Comparison of ENCODE assay signal across 17 cellular contexts in the genomic region with DNA sequence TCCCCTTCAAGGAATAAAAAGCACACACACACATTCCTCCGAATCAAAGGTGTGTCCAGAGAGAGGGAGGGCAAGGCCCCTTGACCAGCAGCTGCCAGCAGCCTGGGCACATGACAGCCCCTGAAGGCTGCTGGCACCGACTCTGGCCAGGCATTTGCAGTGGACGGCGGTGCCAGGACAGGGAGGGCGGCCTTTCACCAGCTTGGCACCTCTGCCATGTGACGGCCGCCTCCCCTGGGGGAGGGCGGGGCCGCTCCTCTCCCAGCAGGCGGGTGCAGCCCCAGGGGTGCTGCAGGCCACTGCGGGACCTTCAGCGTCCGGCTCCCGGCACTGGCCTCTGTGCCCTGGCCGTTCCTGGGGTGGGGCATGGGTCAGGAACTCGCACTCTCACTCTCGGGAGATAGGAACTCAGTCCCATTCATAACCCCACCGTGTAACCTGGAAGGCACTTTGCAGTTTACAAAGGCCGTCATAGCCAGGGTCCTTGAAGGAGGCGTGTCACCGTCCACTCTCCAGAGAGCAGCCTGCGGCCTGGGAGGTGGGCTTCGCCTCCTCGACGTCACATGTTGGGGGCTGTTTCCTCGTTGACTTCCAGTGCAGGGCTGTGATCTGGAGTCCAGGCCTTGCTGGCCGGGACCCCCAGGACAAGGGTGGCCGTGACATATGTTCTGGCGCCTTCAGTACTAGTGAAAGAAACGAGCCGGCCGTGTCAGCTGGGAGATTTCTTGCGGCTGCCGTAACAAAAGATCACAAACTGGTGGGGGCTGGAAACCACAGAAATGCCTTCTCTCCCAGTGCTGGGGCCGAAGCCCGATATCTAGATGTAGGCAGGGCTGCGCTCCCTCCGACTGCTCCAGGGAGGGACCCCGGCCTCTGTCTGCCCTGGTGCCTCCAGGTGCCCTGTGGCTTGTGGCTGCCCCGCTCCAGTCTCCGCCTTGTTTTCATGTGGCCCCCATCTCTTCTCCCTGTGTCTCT. TPM values are rescaled to one million over a fixed set of nuclear protein-coding genes. Genes with fewer than 3 reads are reported as not detected.
DNase-seq lines count a peak whose midpoint lies in the region; ATAC-seq and TF ChIP-seq lines count a peak whose summit lies in the region.
"Had no signal": no experiment of that assay in that cellular context is flagged by ENCODE, and none has a peak within 500 bp of the region (broad histone marks: within the 10 kb centered on the region; RNA-seq: fewer than 3 reads in every experiment).

No MANE protein-coding gene starts in this region.

- BruUV-seq in MCF 10A (replicated peaks; lab: Mats Ljungman, UMichigan) (no TSS peak), mammary epithelial cell (replicated peaks; lab: Mats Ljungman, UMichigan) (no TSS peak)

- no peak overlapping the region for H2AFZ ChIP-seq in mammary epithelial cell (ENCODE audit: low read depth, low read length)

- TF ChIP-seq CTCF in MCF 10A (IDR thresholded peaks at IDR 0.05; ENCODE audit: unreplicated experiment) (no peak), mammary epithelial cell (conservative IDR thresholded peaks at IDR 0.05 in 1 of 2, IDR thresholded peaks at IDR 0.05 in 1 of 2; ENCODE audit: extremely low read depth in 1 of 2, insufficient read depth in 1 of 2, low read depth in 1 of 2, low read length in 2 of 2) (no peak), heart right ventricle (IDR thresholded peaks at IDR 0.05) (no peak), nephron progenitor cell (IDR thresholded peaks at IDR 0.05) (no peak), GM10248 (IDR thresholded peaks at IDR 0.05; ENCODE audit: control extremely low read depth, extremely low read depth, low read depth, missing control alignments) (no peak)

- POLR2A ChIA-PET in MCF 10A (lab: Yijun Ruan, JAX) (interaction anchor here (1.0 kb wide), 1 partner anchor 526 kb away, joined by 4 read pairs; no protein-coding TSS in a partner anchor), GM10248 (lab: Yijun Ruan, JAX) (no interaction called here)

- H3K27me3 ChIP-seq in mammary epithelial cell (ENCODE audit: insufficient read depth, low read length) (no peaks in the 10 kb centered on the region), heart right ventricle (no peaks in the 10 kb centered on the region), aorta (ENCODE audit: control insufficient read depth in 1 of 2, insufficient read depth in 2 of 2, low read length in 1 of 2) (no peaks in the 10 kb centered on the region)
- H3K27me3 ChIP-seq: testis had no signal

- in situ Hi-C loops in mammary epithelial cell (cut with MboI; ENCODE audit: low sequenced_read_pairs in 2 of 2), result loop anchor here (10.0 to 25.0 kb wide), 2 partner anchors 321 to 549 kb away; no protein-coding TSS in a partner anchor

- H3K36me3 Mint-ChIP-seq in MCF 10A (ENCODE audit: insufficient read depth, unreplicated experiment) (no peaks in the 10 kb centered on the region), nephron progenitor cell (ENCODE audit: low read depth) (peaks cover 1% of the 10 kb centered on the region)
- H3K36me3 Mint-ChIP-seq: immature natural killer cell; natural killer cell treated with Interleukin-12 subunit alpha and Interleukin-12 subunit beta and Interleukin-15 and Interleukin-18, amount 100 ng/mL, for 72 hours had no signal

- H3K9me3 Mint-ChIP-seq in MCF 10A (ENCODE audit: unreplicated experiment) (peaks cover 1% of the 10 kb centered on the region), nephron progenitor cell (peaks cover 10% of the 10 kb centered on the region)
- H3K9me3 Mint-ChIP-seq: activated T-helper 17 cell treated with anti-CD3 and anti-CD28 coated beads, Interleukin-2, amount 50 U/mL, for 72 hours; immature natural killer cell; natural killer cell treated with Interleukin-12 subunit alpha and Interleukin-12 subunit beta and Interleukin-15 and Interleukin-18, amount 100 ng/mL, for 72 hours had no signal

- no peak overlapping the region for H3K9ac ChIP-seq in mammary epithelial cell (ENCODE audit: insufficient read depth, low read length)

- no peaks in the 10 kb centered on the region for H3K79me2 ChIP-seq in mammary epithelial cell (ENCODE audit: insufficient read depth, low read length)

- H3K27ac Mint-ChIP-seq in MCF 10A (ENCODE audit: low read depth, unreplicated experiment) (no peak overlapping the region), nephron progenitor cell (peak overlapping the region; percentile 36)
- H3K27ac Mint-ChIP-seq: activated T-helper 17 cell treated with anti-CD3 and anti-CD28 coated beads, Interleukin-2, amount 50 U/mL, for 72 hours; immature natural killer cell; natural killer cell treated with Interleukin-12 subunit alpha and Interleukin-12 subunit beta and Interleukin-15 and Interleukin-18, amount 100 ng/mL, for 72 hours had no signal

- dilution Hi-C loops in mammary epithelial cell (cut with HindIII; ENCODE audit: low sequenced_read_pairs), result loop anchor here (5.0 to 25.0 kb wide), 4 partner anchors 111 to 539 kb away; a partner anchor contains a TSS

- no peak overlapping the region for H3K27ac ChIP-seq in mammary epithelial cell (ENCODE audit: insufficient read depth, low read depth, low read length)
- H3K27ac ChIP-seq in heart right ventricle, result peak overlapping the region in 7 of 10 donors; percentile 56 to 80 (median 70)
- no peak overlapping the region for H3K27ac ChIP-seq in aorta (ENCODE audit: low read depth in 1 of 2, low read length in 2 of 2)
- H3K27ac ChIP-seq: testis had no signal

- peak; percentile 21 for DNase-seq in MCF 10A (ENCODE audit: unreplicated experiment)
- DNase-seq in mammary epithelial cell, result no peak
- DNase-seq in heart right ventricle, result peak; percentile 70 to 73
- DNase-seq in nephron progenitor cell, result no peak
- DNase-seq in aorta, result peak; percentile 58 to 80
- DNase-seq in GM10248 (ENCODE audit: extremely low spot score), result no peak
- no peak for DNase-seq in SKM-1 treated with dmso at 0.1 percent for 144 hours (lab: John Stamatoyannopoulos, UW; ENCODE audit: unreplicated experiment)
- DNase-seq: activated CD4-positive, alpha-beta T cell treated with anti-CD3 and anti-CD28 coated beads, Interleukin-2, amount 50 U/mL, for 4 hours; immature natural killer cell; NCI-H1092 treated with DMSO at 0.1 percent for 48 hours; NCI-H446; stimulated activated CD4-positive, alpha-beta T cell treated with anti-CD3 and anti-CD28 coated beads, Interleukin-12 subunit alpha, Interleukin-12 subunit beta, amount 100 ng/mL, for 4 hours; T-helper 17 cell; testis had no signal

- peaks cover 2% of the 10 kb centered on the region for H3K9me3 ChIP-seq in mammary epithelial cell (replicated peaks; ENCODE audit: insufficient read depth, low read length)
- peaks cover 0 to 9% (median 0%) of the 10 kb centered on the region in 11 donors for H3K9me3 ChIP-seq in heart right ventricle
- no peaks in the 10 kb centered on the region for H3K9me3 ChIP-seq in aorta (ENCODE audit: control insufficient read depth, low read length)
- H3K9me3 ChIP-seq: testis had no signal

- H3K27me3 Mint-ChIP-seq in MCF 10A (ENCODE audit: insufficient read depth, unreplicated experiment), result no peaks in the 10 kb centered on the region
- peaks cover 5% of the 10 kb centered on the region for H3K27me3 Mint-ChIP-seq in nephron progenitor cell (ENCODE audit: low read depth, poor library complexity)
- H3K27me3 Mint-ChIP-seq: activated T-helper 17 cell treated with anti-CD3 and anti-CD28 coated beads, Interleukin-2, amount 50 U/mL, for 72 hours; T-helper 17 cell had no signal

- H3K4me3 Mint-ChIP-seq in MCF 10A (ENCODE audit: unreplicated experiment), result no peak overlapping the region
- no peak overlapping the region for H3K4me3 Mint-ChIP-seq in nephron progenitor cell
- H3K4me3 Mint-ChIP-seq: activated T-helper 17 cell treated with anti-CD3 and anti-CD28 coated beads, Interleukin-2, amount 50 U/mL, for 72 hours; immature natural killer cell; natural killer cell treated with Interleukin-12 subunit alpha and Interleukin-12 subunit beta and Interleukin-15 and Interleukin-18, amount 100 ng/mL, for 72 hours; T-helper 17 cell had no signal

- no peak overlapping the region for H3K4me2 ChIP-seq in mammary epithelial cell (ENCODE audit: insufficient read depth, low read depth, low read length)

- no peaks in the 10 kb centered on the region for H3K36me3 ChIP-seq in mammary epithelial cell (ENCODE audit: insufficient read depth, low read length)
- no peaks in the 10 kb centered on the region for H3K36me3 ChIP-seq in heart right ventricle
- H3K36me3 ChIP-seq in aorta (ENCODE audit: control insufficient read depth in 1 of 2, insufficient read depth in 2 of 2, low read length in 1 of 2), result no peaks in the 10 kb centered on the region

- H3K4me1 Mint-ChIP-seq in MCF 10A (ENCODE audit: insufficient read depth, unreplicated experiment) (peaks cover 1% of the 10 kb centered on the region), nephron progenitor cell (peaks cover 51% of the 10 kb centered on the region)
- H3K4me1 Mint-ChIP-seq: activated T-helper 17 cell treated with anti-CD3 and anti-CD28 coated beads, Interleukin-2, amount 50 U/mL, for 72 hours; immature natural killer cell had no signal

- ATAC-seq in heart right ventricle (peak; percentile 84 to 97 (median 94)), aorta (ENCODE audit: low FRiP score) (peak; percentile 42), HG03159 (IDR thresholded peaks at IDR 0.05; ENCODE audit: unreplicated experiment) (no peak)
- ATAC-seq: activated T-helper 17 cell treated with anti-CD3 and anti-CD28 coated beads, Interleukin-2, amount 50 U/mL, for 72 hours; natural killer cell treated with Interleukin-12 subunit alpha and Interleukin-12 subunit beta and Interleukin-15 and Interleukin-18, amount 100 ng/mL, for 72 hours; T-helper 17 cell had no signal

- CTCF ChIA-PET in MCF 10A (lab: Yijun Ruan, JAX) (interaction anchor here (0.8 to 2.4 kb wide), 4 partner anchors 15 to 529 kb away, joined by 3 to 8 read pairs (median 5); no protein-coding TSS in a partner anchor), mammary epithelial cell (lab: Charles Lee; ENCODE audit: low non-redundant PET) (no interaction called here), GM10248 (lab: Yijun Ruan, JAX) (no interaction called here)

- H3K4me1 ChIP-seq in mammary epithelial cell (ENCODE audit: insufficient read depth, low read length) (peaks cover 2% of the 10 kb centered on the region), heart right ventricle (peaks cover 0 to 23% (median 9%) of the 10 kb centered on the region in 9 donors), aorta (ENCODE audit: control insufficient read depth in 1 of 2, insufficient read depth in 2 of 2, low read length in 2 of 2) (no peaks in the 10 kb centered on the region)

- H3K4me3 ChIP-seq in mammary epithelial cell (replicated peaks in 1 of 3; ENCODE audit: insufficient read depth in 1 of 3, low read depth in 2 of 3, low read length in 3 of 3) (no peak overlapping the region), heart right ventricle (peak overlapping the region in 2 of 10 donors; percentile 2 to 7), aorta (ENCODE audit: low read length in 2 of 2) (no peak overlapping the region)
- H3K4me3 ChIP-seq: testis had no signal

- intact Hi-C loops in MCF 10A (cut with micrococcal nuclease), result no loop called here
- intact Hi-C loops in mammary epithelial cell (cut with micrococcal nuclease), result no loop called here
- intact Hi-C loops in heart right ventricle (cut with DNase I), result loop anchor here in 1 of 10 donors (10.0 kb wide), 1 partner anchor 369 kb away; a partner anchor contains a TSS
- intact Hi-C loops in aorta (cut with DNase I), result no loop called here

- H4K20me1 ChIP-seq in mammary epithelial cell (ENCODE audit: insufficient read depth, low read length), result no peaks in the 10 kb centered on the region

- 67% methylated on average over 36 of the region's 41 CpGs for WGBS in mammary epithelial cell (ENCODE audit: low coverage, missing lambda C conversion rate)
- 60 to 69% methylated on average over 41 of the region's 41 CpGs for WGBS in heart right ventricle, 2 donors
- WGBS in aorta, 2 donors, result 58 to 68% methylated on average over 39 to 41 of the region's 41 CpGs

RNA-seq across cellular contexts. Expression of a gene that starts 39.9 kb away (rescaled TPM):
- total RNA-seq in MCF 10A (2022) (not detected in 2 replicates), mammary epithelial cell (under 1 TPM in 1 of 2 donors, not detected in 1; 0.50 TPM), heart right ventricle (under 1 TPM in 9 of 10 donors, not detected in 1; 0.11 to 0.56 (median 0.18) TPM), aorta (1 to 10 TPM; 1.6 to 2.8 TPM)
- polyA plus RNA-seq in mammary epithelial cell (not detected), heart right ventricle (under 1 TPM; 0.07 to 0.22 TPM), aorta (under 1 TPM in 1 of 2 donors, not detected in 1; 0.56 TPM)
- not detected for polyA minus RNA-seq in mammary epithelial cell
- polyA plus RNA-seq: immature natural killer cell had no signal

Comparison
In these comparisons a context has a peak if more than half of its experiments do, and no peak if none do; other contexts are left out.
1. DNase-seq: peak in MCF 10A (single experiment), heart right ventricle (2 of 2) and aorta (2 of 2); none in mammary epithelial cell (single experiment), nephron progenitor cell (single experiment), GM10248 (single experiment) and SKM-1 treated with dmso at 0.1 percent for 144 hours (single experiment).
2. H3K27ac ChIP-seq: peak in heart right ventricle (7 of 10); none in mammary epithelial cell (single experiment) and aorta (0 of 2).